In genomic region chr2:226198956-226199355, GRCh38 we compare ENCODE assay signal across 20 cellular contexts.
"Had no signal": no experiment of that assay in that cellular context is flagged by ENCODE, and none has a peak within 500 bp of the region (broad histone marks: within the 10 kb centered on the region; RNA-seq: fewer than 3 reads in every experiment).

No MANE protein-coding gene starts in this region.

- DNase-seq: activated CD4-positive, alpha-beta memory T cell treated with anti-CD3 and anti-CD28 coated beads, Interleukin-2, amount 10 ng/mL, durations not matched to agents 7 days and 5 days; activated CD4-positive, alpha-beta T cell treated with anti-CD3 and anti-CD28 coated beads, Interleukin-2, amount 10 ng/mL, durations not matched to agents 24 days and 14 days; activated CD4-positive, CD25-positive, alpha-beta regulatory T cell; activated effector memory CD4-positive, alpha-beta T cell treated with Interleukin-2 at 50 U/mL for 16 hours; activated naive CD4-positive, alpha-beta T cell treated with anti-CD3 and anti-CD28 coated beads for 36 hours; activated naive CD8-positive, alpha-beta T cell treated with anti-CD3 and anti-CD28 coated beads, Interleukin-2, amount 10 ng/mL, durations not matched to agents 7 days and 5 days; activated T-cell treated with anti-CD3 and anti-CD28 coated beads, Interleukin-2, amount 50 U/mL, for 72 hours; foreskin fibroblast; glutamatergic neuron; hippocampal formation; naive thymus-derived CD4-positive, alpha-beta T cell; sigmoid colon; stimulated activated CD4-positive, alpha-beta T cell treated with anti-CD3 and anti-CD28 coated beads, Interleukin-15, amount 100 ng/mL, for 24 hours; stimulated activated CD8-positive, alpha-beta memory T cell treated with anti-CD3 and anti-CD28 coated beads, Interleukin-4, amount 100 ng/mL, for 48 hours; stimulated activated naive CD4-positive, alpha-beta T cell; T-helper 17 cell had no signal

- H3K27ac ChIP-seq: cardiac muscle cell, sigmoid colon, thoracic aorta, vagina had no signal

- H3K4me3 ChIP-seq: cardiac muscle cell, sigmoid colon, smooth muscle cell, thoracic aorta, vagina had no signal

- H3K4me1 ChIP-seq: sigmoid colon, vagina had no signal

- H3K9me3 ChIP-seq: sigmoid colon, thoracic aorta, vagina had no signal

- H3K36me3 ChIP-seq: cardiac muscle cell, sigmoid colon, thoracic aorta, vagina had no signal
